Comparison of ENCODE assay signal across 1 cellular context in the genomic region with DNA sequence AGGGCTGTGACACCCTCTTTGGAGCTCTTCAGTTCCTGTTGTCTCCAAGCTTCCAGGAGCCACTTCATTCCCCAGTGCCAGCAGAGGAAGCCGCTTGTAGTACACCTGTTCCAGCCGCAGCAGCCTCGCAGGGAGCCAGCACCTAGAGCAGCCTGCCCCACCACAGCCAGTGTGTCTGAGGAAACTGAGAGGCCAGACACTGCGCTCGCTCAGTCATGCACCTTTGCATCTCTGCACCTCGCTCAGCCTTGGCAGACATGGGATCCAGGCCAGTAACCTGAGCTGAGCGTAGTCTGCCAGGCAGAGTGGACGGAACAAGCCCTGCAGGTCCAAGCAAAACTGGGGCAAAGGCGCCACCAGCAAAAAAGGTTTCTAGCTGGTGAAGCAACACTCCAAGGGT.
TF ChIP-seq lines count a peak whose summit lies in the region.

No MANE protein-coding gene starts in this region.

TF ChIP-seq in H1, 55 proteins besides CTCF, POLR2A, EP300 and RAD21:
- TF ChIP-seq CREB1 (IDR thresholded peaks at IDR 0.05) (no peak), BCL11A (IDR thresholded peaks at IDR 0.05; ENCODE audit: low read depth in 2 of 2, low read length in 2 of 2) (no peak), CHD1 (IDR thresholded peaks at IDR 0.05; ENCODE audit: low read depth, low read length) (no peak), EGR1 (IDR thresholded peaks at IDR 0.05; ENCODE audit: borderline replicate concordance, low read depth, low read length) (no peak), MAFK (IDR thresholded peaks at IDR 0.05; ENCODE audit: low read depth, low read length) (no peak), SIX5 (IDR thresholded peaks at IDR 0.05; ENCODE audit: low read depth, low read length) (no peak), CEBPB (IDR thresholded peaks at IDR 0.05; ENCODE audit: low read depth, low read length) (no peak), SIN3A (conservative IDR thresholded peaks at IDR 0.05 in 1 of 2, IDR thresholded peaks at IDR 0.05 in 1 of 2; ENCODE audit: low read depth in 1 of 2, low read length in 2 of 2) (no peak), GTF2F1 (IDR thresholded peaks at IDR 0.05; ENCODE audit: borderline replicate concordance, low read depth, low read length) (no peak), BRCA1 (IDR thresholded peaks at IDR 0.05; ENCODE audit: low read depth, low read length) (no peak)
TF ChIP-seq in H1: peak in this region for 0.
